20 cellular contexts compared by ENCODE assay signal in genomic region chr12:132057691-132058090, GRCh38.
DNase-seq lines count a peak whose midpoint lies in the region; ATAC-seq and TF ChIP-seq lines count a peak whose summit lies in the region.
"Had no signal": no experiment of that assay in that cellular context is flagged by ENCODE, and none has a peak within 500 bp of the region (broad histone marks: within the 10 kb centered on the region; RNA-seq: fewer than 3 reads in every experiment).

No MANE protein-coding gene starts in this region.

- H3K4me1 Mint-ChIP-seq in HFFc6 (ENCODE audit: low read depth) (no peaks in the 10 kb centered on the region), memory B cell (peaks cover 25% of the 10 kb centered on the region)
- H3K4me1 Mint-ChIP-seq: CD8-positive, alpha-beta memory T cell had no signal

- H3K27me3 Mint-ChIP-seq in HFFc6 (ENCODE audit: insufficient read depth) (peaks cover 1% of the 10 kb centered on the region; the same call in 1 of the 2 replicates), memory B cell (no peaks in the 10 kb centered on the region)
- H3K27me3 Mint-ChIP-seq: CD8-positive, alpha-beta memory T cell had no signal

- H3K27ac Mint-ChIP-seq in HFFc6: peak overlapping the region; percentile 1; the same call in 1 of the 2 replicates
- H3K27ac Mint-ChIP-seq in memory B cell: peak overlapping the region; percentile 67

- DNase-seq in activated effector memory CD4-positive, alpha-beta T cell treated with anti-CD3 and anti-CD28 coated beads, Interleukin-2, amount 50 U/mL, for 16 hours: peak; percentile 22
- no peak for DNase-seq in activated effector memory CD4-positive, alpha-beta T cell treated with Interleukin-2 at 50 U/mL for 16 hours
- DNase-seq in HFFc6 (no peak), memory B cell (ENCODE audit: low spot score in 2 of 2) (no peak)
- DNase-seq: C1 segment of cervical spinal cord; CD8-positive, alpha-beta memory T cell; DMS53; KG1; NCI-H1417; NCI-H187; NCI-H2107; NCI-H510A; NCI-H748 treated with DMSO at 0.1 percent for 48 hours; NK-92 treated with Interleukin-12 subunit alpha and Interleukin-12 subunit beta, amount 100 ng/mL, for 24 hours; SHP77 had no signal

- no peak for TF ChIP-seq CTCF in HFFc6 (IDR thresholded peaks at IDR 0.05)

- no peak for ATAC-seq in memory B cell (ENCODE audit: low read depth)
- no peak for ATAC-seq in GM18858 (IDR thresholded peaks at IDR 0.05; ENCODE audit: unreplicated experiment)
- ATAC-seq in HG02623 (IDR thresholded peaks at IDR 0.05; ENCODE audit: unreplicated experiment): no peak
- no peak for ATAC-seq in HG03439 (IDR thresholded peaks at IDR 0.05; ENCODE audit: unreplicated experiment)
- ATAC-seq: A549, HepG2 had no signal

- H3K36me3 Mint-ChIP-seq in HFFc6 (ENCODE audit: low read depth) (peaks cover 31% of the 10 kb centered on the region), memory B cell (peaks cover 39% of the 10 kb centered on the region)

- H3K4me3 Mint-ChIP-seq in HFFc6: no peak overlapping the region
- H3K4me3 Mint-ChIP-seq in memory B cell: no peak overlapping the region
- H3K4me3 Mint-ChIP-seq: CD8-positive, alpha-beta memory T cell had no signal

- H3K9me3 Mint-ChIP-seq in HFFc6 (no peaks in the 10 kb centered on the region), memory B cell (no peaks in the 10 kb centered on the region)
- H3K9me3 Mint-ChIP-seq: CD8-positive, alpha-beta memory T cell had no signal
